Comparison of ENCODE assay signal across 1 cellular context in the genomic region with DNA sequence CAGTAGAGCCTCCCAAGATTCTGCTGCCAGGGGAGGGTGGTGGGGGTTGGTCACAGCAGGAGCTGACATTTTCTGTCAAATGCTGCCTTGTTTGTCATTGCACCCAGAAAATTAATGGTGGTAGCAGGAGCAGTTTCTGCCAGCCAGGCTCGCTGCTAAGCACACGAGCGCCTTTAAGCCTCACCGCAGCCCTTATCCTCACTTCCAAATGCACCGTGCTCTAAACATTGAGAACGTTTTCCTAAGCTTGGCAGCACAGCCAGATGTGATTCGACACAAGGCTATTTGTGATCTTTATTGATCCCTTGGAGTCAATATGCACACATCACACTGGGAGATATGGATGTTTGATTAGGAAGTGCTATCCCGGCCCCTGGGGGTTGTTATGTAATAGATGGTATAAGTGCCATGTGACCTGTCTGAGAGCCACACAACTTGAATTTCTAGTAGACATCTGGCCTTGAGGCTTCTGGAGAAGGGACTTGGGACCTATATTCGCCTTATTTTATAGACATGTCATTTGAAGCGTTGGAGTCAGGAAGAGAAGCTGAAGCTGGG.
TF ChIP-seq lines count a peak whose summit lies in the region.

No MANE protein-coding gene starts in this region.

TF ChIP-seq in liver, 16 proteins besides CTCF, POLR2A, EP300 and RAD21 (continued from another document):
- TF ChIP-seq, protein P1, sequence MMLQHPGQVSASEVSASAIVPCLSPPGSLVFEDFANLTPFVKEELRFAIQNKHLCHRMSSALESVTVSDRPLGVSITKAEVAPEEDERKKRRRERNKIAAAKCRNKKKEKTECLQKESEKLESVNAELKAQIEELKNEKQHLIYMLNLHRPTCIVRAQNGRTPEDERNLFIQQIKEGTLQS (IDR thresholded peaks at IDR 0.05), result no peak
- TF ChIP-seq RXRA (IDR thresholded peaks at IDR 0.05) (peak; percentile 8 to 20), YY1 (IDR thresholded peaks at IDR 0.05) (no peak), SP1 (IDR thresholded peaks at IDR 0.05) (no peak)
